ENCODE assay signal across 16 cellular contexts in genomic region chr1:159943908-159944622, GRCh38. TPM values are rescaled to one million over a fixed set of nuclear protein-coding genes. Genes with fewer than 3 reads are reported as not detected.
DNase-seq lines count a peak whose midpoint lies in the region; ATAC-seq and TF ChIP-seq lines count a peak whose summit lies in the region.
"Had no signal": no experiment of that assay in that cellular context is flagged by ENCODE, and none has a peak within 500 bp of the region (broad histone marks: within the 10 kb centered on the region; RNA-seq: fewer than 3 reads in every experiment).

No MANE protein-coding gene starts in this region.

- ATAC-seq in sciatic nerve (no peak), GM18867 (IDR thresholded peaks at IDR 0.05; ENCODE audit: unreplicated experiment) (no peak)

- no peaks in the 10 kb centered on the region for H3K27me3 Mint-ChIP-seq in MCF 10A (ENCODE audit: insufficient read depth, unreplicated experiment)
- peaks cover 57% of the 10 kb centered on the region for H3K27me3 Mint-ChIP-seq in T-helper 2 cell treated with Interferon-gamma antibody and Interleukin-4, amounts not matched to agents 5 μg/mL and 100 μg/mL, for 36 hours (ENCODE audit: low read depth)

- CTCF ChIA-PET in MCF 10A (lab: Yijun Ruan, JAX), result interaction anchor here (0.6 to 52.4 kb wide), 9 partner anchors 8 to 135 kb away, joined by 3 to 1675 read pairs (median 6); no protein-coding TSS in a partner anchor

- TF ChIP-seq CTCF in 22Rv1 (IDR thresholded peaks at IDR 0.05), result no peak
- TF ChIP-seq CTCF in MCF 10A (IDR thresholded peaks at IDR 0.05; ENCODE audit: unreplicated experiment), result no peak

- no peaks in the 10 kb centered on the region; the same call in none of the 2 replicates for H3K36me3 ChIP-seq in H7 (replicated peaks; ENCODE audit: control insufficient read depth, insufficient read depth, low read length)
- H3K36me3 ChIP-seq: esophagus muscularis mucosa had no signal

- H3K27ac ChIP-seq in 22Rv1, result peak overlapping the region; percentile 96
- H3K27ac ChIP-seq: esophagus muscularis mucosa had no signal

- H3K27ac Mint-ChIP-seq in MCF 10A (ENCODE audit: low read depth, unreplicated experiment), result no peak overlapping the region
- H3K27ac Mint-ChIP-seq in T-helper 2 cell treated with Interferon-gamma antibody and Interleukin-4, amounts not matched to agents 5 μg/mL and 100 μg/mL, for 36 hours, result no peak overlapping the region
- H3K27ac Mint-ChIP-seq: activated B cell treated with CpG ODN at 0.5 μM for 24 hours had no signal

- POLR2A ChIA-PET in MCF 10A (lab: Yijun Ruan, JAX), result interaction anchor here (0.7 to 3.5 kb wide), 4 partner anchors 11 to 313 kb away, joined by 3 to 12 read pairs (median 6); partner anchors contain the start of genes SLAMF9 and TAGLN2

- peak; percentile 54 for DNase-seq in H7
- peak; percentile 56 for DNase-seq in MCF 10A (ENCODE audit: unreplicated experiment)
- peak; percentile 86 for DNase-seq in mesenteric fat pad (ENCODE audit: low spot score)
- DNase-seq in DMS53 (lab: John Stamatoyannopoulos, UW), result no peak
- DNase-seq in sciatic nerve (ENCODE audit: low spot score), result no peak
- no peak for DNase-seq in T-helper 2 cell treated with Interferon-gamma antibody and Interleukin-4, amounts not matched to agents 5 μg/mL and 100 μg/mL, for 36 hours (ENCODE audit: low spot score)
- DNase-seq: activated B cell treated with CpG ODN at 0.5 μM for 24 hours, AML-193, GDM1, SIG-M5 had no signal

- no peak overlapping the region for H3K4me3 ChIP-seq in H7 (ENCODE audit: insufficient read depth, low read depth, low read length)
- H3K4me3 ChIP-seq: esophagus muscularis mucosa had no signal

- no peak overlapping the region for H3K4me3 Mint-ChIP-seq in MCF 10A (ENCODE audit: unreplicated experiment)
- H3K4me3 Mint-ChIP-seq in T-helper 2 cell treated with Interferon-gamma antibody and Interleukin-4, amounts not matched to agents 5 μg/mL and 100 μg/mL, for 36 hours, result no peak overlapping the region
- H3K4me3 Mint-ChIP-seq: activated B cell treated with CpG ODN at 0.5 μM for 24 hours had no signal

- H3K9me3 Mint-ChIP-seq in MCF 10A (ENCODE audit: unreplicated experiment), result no peaks in the 10 kb centered on the region
- no peaks in the 10 kb centered on the region for H3K9me3 Mint-ChIP-seq in T-helper 2 cell treated with Interferon-gamma antibody and Interleukin-4, amounts not matched to agents 5 μg/mL and 100 μg/mL, for 36 hours
- H3K9me3 Mint-ChIP-seq: activated B cell treated with CpG ODN at 0.5 μM for 24 hours had no signal

- H3K36me3 Mint-ChIP-seq in MCF 10A (ENCODE audit: insufficient read depth, unreplicated experiment), result no peaks in the 10 kb centered on the region
- no peaks in the 10 kb centered on the region for H3K36me3 Mint-ChIP-seq in T-helper 2 cell treated with Interferon-gamma antibody and Interleukin-4, amounts not matched to agents 5 μg/mL and 100 μg/mL, for 36 hours (ENCODE audit: low read depth)

- no TSS peak for BruUV-seq in MCF 10A (replicated peaks; lab: Mats Ljungman, UMichigan)

- peaks cover 10% of the 10 kb centered on the region; the same call in 1 of the 2 replicates for H3K27me3 ChIP-seq in H7 (ENCODE audit: control insufficient read depth, insufficient read depth, low read length)

- peaks cover 34% of the 10 kb centered on the region for H3K4me1 Mint-ChIP-seq in MCF 10A (ENCODE audit: insufficient read depth, unreplicated experiment)
- peaks cover 7% of the 10 kb centered on the region for H3K4me1 Mint-ChIP-seq in T-helper 2 cell treated with Interferon-gamma antibody and Interleukin-4, amounts not matched to agents 5 μg/mL and 100 μg/mL, for 36 hours (ENCODE audit: low read depth)

- intact Hi-C loops in MCF 10A (cut with micrococcal nuclease), result no loop called here
- intact Hi-C loops in sciatic nerve (cut with DNase I), result no loop called here

RNA-seq across cellular contexts. Expression of gene IGSF9, which starts 1.3 kb away (rescaled TPM):
- total RNA-seq in H7 (2014; rRNA removed; shearing (Covaris generic)), result 4.4 and 6.1 TPM in 2 replicates
- total RNA-seq in MCF 10A (2022), result 0.25 and 0.44 TPM in 2 replicates
- 0.13 TPM for total RNA-seq in mesenteric fat pad
- 0.18 TPM for total RNA-seq in sciatic nerve
- total RNA-seq: activated B cell treated with CpG ODN at 0.5 μM for 24 hours, LHCN-M2, NCI-H460 had no signal

RNA-seq across cellular contexts. Expression of gene SLAMF9, which starts 10.0 kb away (rescaled TPM):
- total RNA-seq in H7 (2014; rRNA removed; shearing (Covaris generic)), result not detected in 2 replicates
- total RNA-seq in MCF 10A (2022), result not detected in 2 replicates
- not detected for total RNA-seq in mesenteric fat pad
- total RNA-seq in sciatic nerve, result 0.80 TPM
- total RNA-seq: activated B cell treated with CpG ODN at 0.5 μM for 24 hours, esophagus muscularis mucosa, LHCN-M2, NCI-H460, urinary bladder had no signal

RNA-seq across cellular contexts. Expression of gene TAGLN2, which starts 18.8 kb away (rescaled TPM):
- 242 and 387 TPM in 2 replicates for total RNA-seq in H7 (2014; rRNA removed; shearing (Covaris generic))
- total RNA-seq in MCF 10A (2022) (464 and 483 TPM in 2 replicates), mesenteric fat pad (314 TPM), sciatic nerve (184 TPM)

RNA-seq across cellular contexts. Expression of gene CFAP45, which starts 44.1 kb away (rescaled TPM):
- 0.17 and 1.6 TPM in 2 replicates for total RNA-seq in H7 (2014; rRNA removed; shearing (Covaris generic))
- total RNA-seq in MCF 10A (2022) (0.32 and 0.40 TPM in 2 replicates), mesenteric fat pad (0.64 TPM), sciatic nerve (1.6 TPM)

Comparison
In these comparisons a context has a peak if more than half of its experiments do, and no peak if none do; other contexts are left out.
1. DNase-seq: peak in H7 (single experiment), MCF 10A (single experiment) and mesenteric fat pad (single experiment); none in DMS53 (single experiment), sciatic nerve (single experiment) and T-helper 2 cell treated with Interferon-gamma antibody and Interleukin-4, amounts not matched to agents 5 μg/mL and 100 μg/mL, for 36 hours (single experiment).